Comparison of ENCODE assay signal across 19 cellular contexts in genomic region chr20:2298116-2298515, GRCh38. TPM values are rescaled to one million over a fixed set of nuclear protein-coding genes. Genes with fewer than 3 reads are reported as not detected.
"Had no signal": no experiment of that assay in that cellular context is flagged by ENCODE, and none has a peak within 500 bp of the region (broad histone marks: within the 10 kb centered on the region; RNA-seq: fewer than 3 reads in every experiment).

No MANE protein-coding gene starts in this region.

- H3K4me3 ChIP-seq: esophagus muscularis mucosa, hepatocyte, left ventricle myocardium inferior, lower lobe of right lung had no signal

- H3K36me3 Mint-ChIP-seq: memory B cell; mesothelial cell of epicardium; natural killer cell treated with Interleukin-12 subunit alpha and Interleukin-12 subunit beta and Interleukin-15 and Interleukin-18, amount 100 ng/mL, for 72 hours had no signal

- H3K4me3 Mint-ChIP-seq: memory B cell; mesothelial cell of epicardium; natural killer cell treated with Interleukin-12 subunit alpha and Interleukin-12 subunit beta and Interleukin-15 and Interleukin-18, amount 100 ng/mL, for 72 hours had no signal

- H3K9me3 Mint-ChIP-seq: memory B cell; mesothelial cell of epicardium; natural killer cell treated with Interleukin-12 subunit alpha and Interleukin-12 subunit beta and Interleukin-15 and Interleukin-18, amount 100 ng/mL, for 72 hours had no signal

- DNase-seq: dermis blood vessel endothelial cell; foreskin fibroblast; kidney; left cardiac atrium; left ventricle myocardium inferior; lower lobe of right lung; right cardiac atrium; small intestine; stimulated activated CD4-positive, alpha-beta T cell treated with anti-CD3 and anti-CD28 coated beads, Interleukin-12 subunit alpha, Interleukin-12 subunit beta, amount 100 ng/mL, for 4 hours; stimulated activated naive CD4-positive, alpha-beta T cell treated with Interleukin-2 at 50 U/mL for 16 hours; trophoblast cell had no signal

- H3K27me3 ChIP-seq: hepatocyte had no signal

- H3K27ac ChIP-seq: esophagus muscularis mucosa, hepatocyte, left ventricle myocardium inferior, lower lobe of right lung had no signal

- H3K27ac Mint-ChIP-seq: memory B cell; mesothelial cell of epicardium; natural killer cell treated with Interleukin-12 subunit alpha and Interleukin-12 subunit beta and Interleukin-15 and Interleukin-18, amount 100 ng/mL, for 72 hours had no signal

- H3K36me3 ChIP-seq: esophagus muscularis mucosa, left ventricle myocardium inferior, lower lobe of right lung had no signal

- ATAC-seq: left cardiac atrium; lower lobe of right lung; natural killer cell treated with Interleukin-12 subunit alpha and Interleukin-12 subunit beta and Interleukin-15 and Interleukin-18, amount 100 ng/mL, for 72 hours; right cardiac atrium had no signal

- H3K27me3 Mint-ChIP-seq: memory B cell had no signal

- H3K4me1 ChIP-seq: esophagus muscularis mucosa, left ventricle myocardium inferior, lower lobe of right lung had no signal

- H3K9me3 ChIP-seq: esophagus muscularis mucosa, left ventricle myocardium inferior, lower lobe of right lung had no signal

RNA-seq across cellular contexts. Expression of gene TGM3, which starts 2.3 kb away (rescaled TPM):
- total RNA-seq: dermis blood vessel endothelial cell; left cardiac atrium; left ventricle myocardium inferior; myocyte; natural killer cell treated with Interleukin-12 subunit alpha and Interleukin-12 subunit beta and Interleukin-15 and Interleukin-18, amount 100 ng/mL, for 72 hours; osteocyte; posterior vena cava; right cardiac atrium had no signal
